Comparison of ENCODE assay signal across 1 cellular context in the genomic region with DNA sequence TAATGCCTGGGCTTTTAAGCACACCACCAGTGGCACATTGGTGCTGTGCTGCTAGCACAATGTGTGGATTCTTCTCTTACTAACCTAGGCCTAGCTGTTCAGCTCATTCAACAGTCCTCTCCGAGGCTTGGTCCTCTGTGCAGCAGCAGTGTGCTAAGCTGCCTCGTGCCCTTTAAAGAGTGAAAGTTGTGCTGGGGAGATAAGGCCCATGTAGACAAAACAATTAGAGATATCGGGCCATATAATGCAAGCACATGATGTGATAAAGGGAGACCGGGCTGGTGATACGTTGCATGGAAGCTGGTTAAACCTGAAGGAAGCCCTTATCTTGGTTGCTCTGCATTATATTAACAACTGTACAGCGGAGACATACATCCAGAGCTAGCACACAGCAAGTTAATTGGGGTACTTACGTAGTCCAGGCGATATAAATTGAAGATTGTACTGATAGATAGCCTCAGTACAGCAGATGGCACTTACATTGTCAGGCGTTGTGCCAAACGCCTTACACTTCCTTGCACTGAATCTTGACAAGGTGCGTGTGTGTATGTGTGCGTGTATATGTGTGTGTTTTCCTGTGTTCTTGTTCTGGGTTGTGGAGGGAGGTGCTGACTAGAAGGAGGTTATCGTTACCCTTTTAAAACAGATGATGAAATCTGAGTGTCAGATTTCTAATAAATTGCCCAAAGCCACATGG.
TF ChIP-seq lines count a peak whose summit lies in the region.

No MANE protein-coding gene starts in this region.

TF ChIP-seq in H1, 55 proteins besides CTCF, POLR2A, EP300 and RAD21:
- TF ChIP-seq POU5F1 (IDR thresholded peaks at IDR 0.05; ENCODE audit: low read depth, low read length) (no peak), GTF2F1 (IDR thresholded peaks at IDR 0.05; ENCODE audit: borderline replicate concordance, low read depth, low read length) (no peak), YY1 (IDR thresholded peaks at IDR 0.05; ENCODE audit: low read depth, low read length) (no peak), CEBPB (IDR thresholded peaks at IDR 0.05; ENCODE audit: low read depth, low read length) (no peak), POLR2AphosphoS5 (IDR thresholded peaks at IDR 0.05; ENCODE audit: low read depth, low read length) (peak; percentile 30; the same call in 1 of the 2 replicates)
- TF ChIP-seq, protein P1, sequence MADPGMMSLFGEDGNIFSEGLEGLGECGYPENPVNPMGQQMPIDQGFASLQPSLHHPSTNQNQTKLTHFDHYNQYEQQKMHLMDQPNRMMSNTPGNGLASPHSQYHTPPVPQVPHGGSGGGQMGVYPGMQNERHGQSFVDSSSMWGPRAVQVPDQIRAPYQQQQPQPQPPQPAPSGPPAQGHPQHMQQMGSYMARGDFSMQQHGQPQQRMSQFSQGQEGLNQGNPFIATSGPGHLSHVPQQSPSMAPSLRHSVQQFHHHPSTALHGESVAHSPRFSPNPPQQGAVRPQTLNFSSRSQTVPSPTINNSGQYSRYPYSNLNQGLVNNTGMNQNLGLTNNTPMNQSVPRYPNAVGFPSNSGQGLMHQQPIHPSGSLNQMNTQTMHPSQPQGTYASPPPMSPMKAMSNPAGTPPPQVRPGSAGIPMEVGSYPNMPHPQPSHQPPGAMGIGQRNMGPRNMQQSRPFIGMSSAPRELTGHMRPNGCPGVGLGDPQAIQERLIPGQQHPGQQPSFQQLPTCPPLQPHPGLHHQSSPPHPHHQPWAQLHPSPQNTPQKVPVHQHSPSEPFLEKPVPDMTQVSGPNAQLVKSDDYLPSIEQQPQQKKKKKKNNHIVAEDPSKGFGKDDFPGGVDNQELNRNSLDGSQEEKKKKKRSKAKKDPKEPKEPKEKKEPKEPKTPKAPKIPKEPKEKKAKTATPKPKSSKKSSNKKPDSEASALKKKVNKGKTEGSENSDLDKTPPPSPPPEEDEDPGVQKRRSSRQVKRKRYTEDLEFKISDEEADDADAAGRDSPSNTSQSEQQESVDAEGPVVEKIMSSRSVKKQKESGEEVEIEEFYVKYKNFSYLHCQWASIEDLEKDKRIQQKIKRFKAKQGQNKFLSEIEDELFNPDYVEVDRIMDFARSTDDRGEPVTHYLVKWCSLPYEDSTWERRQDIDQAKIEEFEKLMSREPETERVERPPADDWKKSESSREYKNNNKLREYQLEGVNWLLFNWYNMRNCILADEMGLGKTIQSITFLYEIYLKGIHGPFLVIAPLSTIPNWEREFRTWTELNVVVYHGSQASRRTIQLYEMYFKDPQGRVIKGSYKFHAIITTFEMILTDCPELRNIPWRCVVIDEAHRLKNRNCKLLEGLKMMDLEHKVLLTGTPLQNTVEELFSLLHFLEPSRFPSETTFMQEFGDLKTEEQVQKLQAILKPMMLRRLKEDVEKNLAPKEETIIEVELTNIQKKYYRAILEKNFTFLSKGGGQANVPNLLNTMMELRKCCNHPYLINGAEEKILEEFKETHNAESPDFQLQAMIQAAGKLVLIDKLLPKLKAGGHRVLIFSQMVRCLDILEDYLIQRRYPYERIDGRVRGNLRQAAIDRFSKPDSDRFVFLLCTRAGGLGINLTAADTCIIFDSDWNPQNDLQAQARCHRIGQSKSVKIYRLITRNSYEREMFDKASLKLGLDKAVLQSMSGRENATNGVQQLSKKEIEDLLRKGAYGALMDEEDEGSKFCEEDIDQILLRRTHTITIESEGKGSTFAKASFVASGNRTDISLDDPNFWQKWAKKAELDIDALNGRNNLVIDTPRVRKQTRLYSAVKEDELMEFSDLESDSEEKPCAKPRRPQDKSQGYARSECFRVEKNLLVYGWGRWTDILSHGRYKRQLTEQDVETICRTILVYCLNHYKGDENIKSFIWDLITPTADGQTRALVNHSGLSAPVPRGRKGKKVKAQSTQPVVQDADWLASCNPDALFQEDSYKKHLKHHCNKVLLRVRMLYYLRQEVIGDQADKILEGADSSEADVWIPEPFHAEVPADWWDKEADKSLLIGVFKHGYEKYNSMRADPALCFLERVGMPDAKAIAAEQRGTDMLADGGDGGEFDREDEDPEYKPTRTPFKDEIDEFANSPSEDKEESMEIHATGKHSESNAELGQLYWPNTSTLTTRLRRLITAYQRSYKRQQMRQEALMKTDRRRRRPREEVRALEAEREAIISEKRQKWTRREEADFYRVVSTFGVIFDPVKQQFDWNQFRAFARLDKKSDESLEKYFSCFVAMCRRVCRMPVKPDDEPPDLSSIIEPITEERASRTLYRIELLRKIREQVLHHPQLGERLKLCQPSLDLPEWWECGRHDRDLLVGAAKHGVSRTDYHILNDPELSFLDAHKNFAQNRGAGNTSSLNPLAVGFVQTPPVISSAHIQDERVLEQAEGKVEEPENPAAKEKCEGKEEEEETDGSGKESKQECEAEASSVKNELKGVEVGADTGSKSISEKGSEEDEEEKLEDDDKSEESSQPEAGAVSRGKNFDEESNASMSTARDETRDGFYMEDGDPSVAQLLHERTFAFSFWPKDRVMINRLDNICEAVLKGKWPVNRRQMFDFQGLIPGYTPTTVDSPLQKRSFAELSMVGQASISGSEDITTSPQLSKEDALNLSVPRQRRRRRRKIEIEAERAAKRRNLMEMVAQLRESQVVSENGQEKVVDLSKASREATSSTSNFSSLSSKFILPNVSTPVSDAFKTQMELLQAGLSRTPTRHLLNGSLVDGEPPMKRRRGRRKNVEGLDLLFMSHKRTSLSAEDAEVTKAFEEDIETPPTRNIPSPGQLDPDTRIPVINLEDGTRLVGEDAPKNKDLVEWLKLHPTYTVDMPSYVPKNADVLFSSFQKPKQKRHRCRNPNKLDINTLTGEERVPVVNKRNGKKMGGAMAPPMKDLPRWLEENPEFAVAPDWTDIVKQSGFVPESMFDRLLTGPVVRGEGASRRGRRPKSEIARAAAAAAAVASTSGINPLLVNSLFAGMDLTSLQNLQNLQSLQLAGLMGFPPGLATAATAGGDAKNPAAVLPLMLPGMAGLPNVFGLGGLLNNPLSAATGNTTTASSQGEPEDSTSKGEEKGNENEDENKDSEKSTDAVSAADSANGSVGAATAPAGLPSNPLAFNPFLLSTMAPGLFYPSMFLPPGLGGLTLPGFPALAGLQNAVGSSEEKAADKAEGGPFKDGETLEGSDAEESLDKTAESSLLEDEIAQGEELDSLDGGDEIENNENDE (IDR thresholded peaks at IDR 0.05; ENCODE audit: insufficient replicate concordance, low read length) = no peak
- TF ChIP-seq, protein P2, sequence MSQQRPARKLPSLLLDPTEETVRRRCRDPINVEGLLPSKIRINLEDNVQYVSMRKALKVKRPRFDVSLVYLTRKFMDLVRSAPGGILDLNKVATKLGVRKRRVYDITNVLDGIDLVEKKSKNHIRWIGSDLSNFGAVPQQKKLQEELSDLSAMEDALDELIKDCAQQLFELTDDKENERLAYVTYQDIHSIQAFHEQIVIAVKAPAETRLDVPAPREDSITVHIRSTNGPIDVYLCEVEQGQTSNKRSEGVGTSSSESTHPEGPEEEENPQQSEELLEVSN (IDR thresholded peaks at IDR 0.05) = no peak
- TF ChIP-seq, protein P3, sequence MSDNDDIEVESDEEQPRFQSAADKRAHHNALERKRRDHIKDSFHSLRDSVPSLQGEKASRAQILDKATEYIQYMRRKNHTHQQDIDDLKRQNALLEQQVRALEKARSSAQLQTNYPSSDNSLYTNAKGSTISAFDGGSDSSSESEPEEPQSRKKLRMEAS (IDR thresholded peaks at IDR 0.05) = no peak
